ENCODE assay signal across 8 cellular contexts in the genomic region with DNA sequence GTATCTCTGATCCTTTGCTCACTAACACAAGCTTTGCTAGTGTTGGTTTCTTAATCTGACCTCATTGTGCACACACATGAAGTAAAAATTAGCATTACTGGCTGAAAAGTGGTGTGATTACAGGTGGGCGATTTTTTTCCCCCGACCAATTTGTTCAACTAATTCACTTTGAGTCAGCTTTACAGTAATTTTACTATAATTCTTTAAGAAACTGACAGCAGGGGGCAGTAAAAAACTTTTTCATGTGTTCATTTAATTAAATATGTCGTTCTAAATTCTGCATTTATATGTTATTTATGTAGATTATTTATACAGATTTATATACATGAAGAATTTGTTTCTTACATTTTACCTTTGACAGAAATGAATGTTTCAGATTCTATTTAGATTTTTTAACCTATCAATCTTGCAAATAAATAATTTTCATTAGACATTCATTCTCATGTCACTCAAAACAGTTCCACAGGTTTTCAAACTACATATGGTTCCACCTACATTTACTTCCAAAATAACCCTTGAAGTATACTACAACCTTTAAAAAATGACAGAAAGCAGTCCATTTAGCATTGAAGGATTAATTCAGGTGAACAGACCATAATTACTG.
DNase-seq lines count a peak whose midpoint lies in the region; ATAC-seq and TF ChIP-seq lines count a peak whose summit lies in the region.

No MANE protein-coding gene starts in this region.

- no peaks in the 10 kb centered on the region for H3K27me3 ChIP-seq in neutrophil

- peaks cover 0 to 19% of the 10 kb centered on the region in 2 experiments for H3K4me1 ChIP-seq in neutrophil (ENCODE audit: control insufficient read depth in 1 of 2, insufficient read depth in 1 of 2, low read depth in 1 of 2, low read length in 1 of 2)

- H3K36me3 ChIP-seq in neutrophil: no peaks in the 10 kb centered on the region

- no peak overlapping the region for H3K27ac ChIP-seq in neutrophil

- DNase-seq in EL: peak; percentile 50
- peak; percentile 41 for DNase-seq in NCI-H1092 treated with DMSO at 0.1 percent for 48 hours (lab: John Stamatoyannopoulos, UW)
- peak; percentile 61 to 75 for DNase-seq in cardiac fibroblast (ENCODE audit: low read depth in 2 of 2)
- DNase-seq in HuH-7 (ENCODE audit: low spot score): no peak
- no peak for DNase-seq in activated CD8-positive, alpha-beta memory T cell treated with anti-CD3 and anti-CD28 coated beads, Interleukin-2, amount 50 U/mL, for 4 hours
- no peak for DNase-seq in iPS-NIHi7 (ENCODE audit: extremely low spot score)

- TF ChIP-seq CTCF in cardiac fibroblast (IDR thresholded peaks at IDR 0.05; ENCODE audit: low read depth, low read length) (peak; percentile 15), neutrophil (IDR thresholded peaks at IDR 0.05) (peak; percentile 40)

- no peak for ATAC-seq in GM21515 (IDR thresholded peaks at IDR 0.05; ENCODE audit: unreplicated experiment)

- H3K4me3 ChIP-seq in cardiac fibroblast (replicated peaks in 1 of 2; ENCODE audit: low read depth in 2 of 2, low read length in 2 of 2) (no peak overlapping the region), neutrophil (ENCODE audit: low read depth in 1 of 2, low read length in 1 of 2) (no peak overlapping the region)

- no peaks in the 10 kb centered on the region for H3K9me3 ChIP-seq in neutrophil

Comparison
In these comparisons a context has a peak if more than half of its experiments do, and no peak if none do; other contexts are left out.
1. DNase-seq: peak in EL (single experiment), NCI-H1092 treated with DMSO at 0.1 percent for 48 hours (single experiment) and cardiac fibroblast (2 of 2); none in HuH-7 (single experiment), activated CD8-positive, alpha-beta memory T cell treated with anti-CD3 and anti-CD28 coated beads, Interleukin-2, amount 50 U/mL, for 4 hours (single experiment) and iPS-NIHi7 (single experiment).